Comparison of ENCODE assay signal across 11 cellular contexts in the genomic region with DNA sequence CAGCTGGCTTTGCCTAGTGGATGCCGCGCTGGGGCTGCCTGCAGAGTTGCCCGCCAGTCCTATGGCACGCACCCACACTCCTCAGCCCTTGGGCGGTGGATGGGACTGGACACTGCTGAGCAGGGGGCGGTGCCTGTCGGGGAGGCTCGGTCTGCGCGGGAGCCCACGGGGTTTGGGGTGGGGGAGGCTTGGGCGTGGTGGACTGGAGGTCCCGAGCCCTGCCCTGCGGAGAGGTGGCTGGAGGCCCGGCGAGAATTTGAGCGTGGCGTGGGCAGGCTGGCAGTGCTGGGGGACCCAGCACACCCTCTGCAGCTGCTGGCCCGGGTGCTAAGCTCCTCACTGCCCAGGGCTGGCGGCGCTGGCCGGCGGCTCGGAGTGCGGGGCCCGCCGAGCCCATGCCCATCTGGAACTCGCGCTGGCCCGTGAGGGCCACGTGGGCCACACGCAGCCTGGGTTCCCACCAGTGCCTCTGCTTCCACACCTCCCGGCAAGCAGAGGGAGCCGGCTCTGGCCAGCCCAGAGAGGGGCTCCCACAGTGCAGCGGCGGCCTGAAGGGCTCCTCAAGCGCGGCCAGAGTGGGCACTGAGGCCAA.
"Had no signal": no experiment of that assay in that cellular context is flagged by ENCODE, and none has a peak within 500 bp of the region (broad histone marks: within the 10 kb centered on the region; RNA-seq: fewer than 3 reads in every experiment).

No MANE protein-coding gene starts in this region.

- H3K27me3 ChIP-seq: esophagus muscularis mucosa, spleen, uterus had no signal

- H3K27ac ChIP-seq: esophagus muscularis mucosa, spleen, uterus had no signal

- H3K4me1 ChIP-seq: esophagus muscularis mucosa, uterus had no signal

- ATAC-seq: activated CD8-positive, alpha-beta memory T cell treated with anti-CD3 and anti-CD28 coated beads, Interleukin-2, amount 10 ng/mL, durations not matched to agents 7 days and 5 days; sciatic nerve had no signal

- H3K4me3 ChIP-seq: esophagus muscularis mucosa, lung, spleen, uterus had no signal

- DNase-seq: activated CD4-positive, alpha-beta memory T cell treated with anti-CD3 and anti-CD28 coated beads for 36 hours; activated CD4-positive, alpha-beta T cell treated with anti-CD3 and anti-CD28 coated beads for 1 hour; activated CD8-positive, alpha-beta memory T cell treated with anti-CD3 and anti-CD28 coated beads, Interleukin-2, amount 10 ng/mL, durations not matched to agents 7 days and 5 days; activated naive CD4-positive, alpha-beta T cell treated with anti-CD3 and anti-CD28 coated beads for 36 hours; activated T-cell treated with anti-CD3 and anti-CD28 coated beads, Interleukin-2, amount 50 U/mL, for 1 hour; hippocampal formation; spleen; uterus had no signal

- H3K9me3 ChIP-seq: uterus had no signal

- H3K36me3 ChIP-seq: esophagus muscularis mucosa, spleen, uterus had no signal
